ENCODE assay signal across 8 cellular contexts in genomic region chr14:20610002-20610765, GRCh38. TPM values are rescaled to one million over a fixed set of nuclear protein-coding genes. Genes with fewer than 3 reads are reported as not detected.
A peak's percentile ranks its signal among the peaks of the same experiment; 100 is the strongest.
DNase-seq lines count a peak whose midpoint lies in the region; TF ChIP-seq lines count a peak whose summit lies in the region.

No MANE protein-coding gene starts in this region.

- H4K20me1 ChIP-seq in MM.1S (ENCODE audit: insufficient read depth, low read length), result no peaks in the 10 kb centered on the region

- peaks cover 4% of the 10 kb centered on the region for H3K27me3 Mint-ChIP-seq in activated naive CD4-positive, alpha-beta T cell treated with anti-CD3 and anti-CD28 coated beads, Interleukin-2, amount 10 ng/mL, durations not matched to agents 7 days and 5 days
- H3K27me3 Mint-ChIP-seq in glutamatergic neuron (ENCODE audit: unreplicated experiment) (peaks cover 2% of the 10 kb centered on the region), chondrocyte (ENCODE audit: low read depth) (no peaks in the 10 kb centered on the region)

- no peak overlapping the region for H3K27ac Mint-ChIP-seq in activated naive CD4-positive, alpha-beta T cell treated with anti-CD3 and anti-CD28 coated beads, Interleukin-2, amount 10 ng/mL, durations not matched to agents 7 days and 5 days
- no peak overlapping the region for H3K27ac Mint-ChIP-seq in glutamatergic neuron (ENCODE audit: unreplicated experiment)
- H3K27ac Mint-ChIP-seq in chondrocyte (ENCODE audit: unreplicated experiment), result no peak overlapping the region

- no peak overlapping the region for H3K4me3 Mint-ChIP-seq in activated naive CD4-positive, alpha-beta T cell treated with anti-CD3 and anti-CD28 coated beads, Interleukin-2, amount 10 ng/mL, durations not matched to agents 7 days and 5 days
- H3K4me3 Mint-ChIP-seq in glutamatergic neuron (ENCODE audit: unreplicated experiment) (no peak overlapping the region), chondrocyte (ENCODE audit: unreplicated experiment) (no peak overlapping the region)

- H3K4me2 ChIP-seq in MM.1S (ENCODE audit: low read depth, low read length), result peak overlapping the region; percentile 55; the same call in 1 of the 2 replicates

- no peaks in the 10 kb centered on the region; the same call in 1 of the 2 replicates for H3K4me1 ChIP-seq in MM.1S (ENCODE audit: low read length)

- no peaks in the 10 kb centered on the region for H3K36me3 Mint-ChIP-seq in activated naive CD4-positive, alpha-beta T cell treated with anti-CD3 and anti-CD28 coated beads, Interleukin-2, amount 10 ng/mL, durations not matched to agents 7 days and 5 days
- H3K36me3 Mint-ChIP-seq in glutamatergic neuron (ENCODE audit: unreplicated experiment) (no peaks in the 10 kb centered on the region), chondrocyte (ENCODE audit: low read depth) (no peaks in the 10 kb centered on the region)

- peaks cover 7% of the 10 kb centered on the region for H3K4me1 Mint-ChIP-seq in activated naive CD4-positive, alpha-beta T cell treated with anti-CD3 and anti-CD28 coated beads, Interleukin-2, amount 10 ng/mL, durations not matched to agents 7 days and 5 days
- H3K4me1 Mint-ChIP-seq in glutamatergic neuron (ENCODE audit: low read depth, unreplicated experiment) (no peaks in the 10 kb centered on the region), chondrocyte (ENCODE audit: low read depth) (no peaks in the 10 kb centered on the region)

- peak overlapping the region; percentile 37; the same call in 1 of the 2 replicates for H3K9ac ChIP-seq in MM.1S (ENCODE audit: low read length)

- no peaks in the 10 kb centered on the region for H3K79me2 ChIP-seq in MM.1S (ENCODE audit: low read length)

- H3K27ac ChIP-seq in MM.1S (ENCODE audit: low read length) (no peak overlapping the region), temporal lobe (ENCODE audit: low read depth, low read length) (peak overlapping the region; percentile 83)

- DNase-seq in MM.1S (peak; percentile 41), SK-N-DZ (ENCODE audit: low spot score) (peak; percentile 78), glutamatergic neuron (peak; percentile 83), occipital lobe (lab: John Stamatoyannopoulos, UW) (peak; percentile 45), chondrocyte (ENCODE audit: low spot score) (no peak)
- peak; percentile 71 for DNase-seq in activated naive CD4-positive, alpha-beta T cell treated with anti-CD3 and anti-CD28 coated beads, Interleukin-2, amount 10 ng/mL, durations not matched to agents 7 days and 5 days

- peaks cover 22% of the 10 kb centered on the region for H3F3A ChIP-seq in MM.1S (ENCODE audit: insufficient read depth, low read length)

- H2AFZ ChIP-seq in MM.1S (ENCODE audit: low read length), result peak overlapping the region; percentile 72

- H3K9me3 ChIP-seq in MM.1S (replicated peaks; ENCODE audit: insufficient read depth, low read length), result no peaks in the 10 kb centered on the region

- CTCF ChIA-PET in activated naive CD4-positive, alpha-beta T cell treated with anti-CD3 and anti-CD28 coated beads, Interleukin-2, amount 10 ng/mL, durations not matched to agents 7 days and 5 days (lab: Charles Lee), result interaction anchor here (0.6 to 6.5 kb wide), 22 partner anchors 10 to 286 kb away, joined by 3 to 74 read pairs (median 4); partner anchors contain the start of genes PARP2, PIP4P1 and RNASE4

- TF ChIP-seq CTCF in MM.1S (IDR thresholded peaks at IDR 0.05; ENCODE audit: low read length), result no peak
- TF ChIP-seq CTCF in glutamatergic neuron (IDR thresholded peaks at IDR 0.05; ENCODE audit: partially characterized antibody, unreplicated experiment), result no peak
- TF ChIP-seq CTCF in chondrocyte (IDR thresholded peaks at IDR 0.05), result no peak

- no peaks in the 10 kb centered on the region for H3K9me3 Mint-ChIP-seq in activated naive CD4-positive, alpha-beta T cell treated with anti-CD3 and anti-CD28 coated beads, Interleukin-2, amount 10 ng/mL, durations not matched to agents 7 days and 5 days
- H3K9me3 Mint-ChIP-seq in glutamatergic neuron (ENCODE audit: unreplicated experiment), result no peaks in the 10 kb centered on the region
- no peaks in the 10 kb centered on the region for H3K9me3 Mint-ChIP-seq in chondrocyte (ENCODE audit: low read depth)

- H3K9me2 ChIP-seq in MM.1S (replicated peaks; ENCODE audit: insufficient read depth, low read length), result no peaks in the 10 kb centered on the region

- no peaks in the 10 kb centered on the region for H3K36me3 ChIP-seq in MM.1S (replicated peaks; ENCODE audit: insufficient read depth, low read length)

- no peaks in the 10 kb centered on the region for H3K27me3 ChIP-seq in MM.1S (replicated peaks; ENCODE audit: insufficient read depth, low read length)

- H3K4me3 ChIP-seq in GM08714 (ENCODE audit: low read length) (peak overlapping the region; percentile 77), MM.1S (ENCODE audit: low read length) (peak overlapping the region; percentile 79)

RNA-seq across cellular contexts. Expression of gene RNASE12, which starts 19.0 kb away (rescaled TPM):
- not detected in 2 replicates for polyA plus RNA-seq in SK-N-DZ (2014; cell fraction: cytosol; rRNA removed)
- polyA plus RNA-seq in SK-N-DZ (2014; cell fraction: nucleus; rRNA removed), result not detected in 2 replicates
- not detected for total RNA-seq in glutamatergic neuron (ENCODE audit: unreplicated experiment)
- not detected for total RNA-seq in occipital lobe
- total RNA-seq in temporal lobe, result not detected
- not detected in 3 replicates for total RNA-seq in chondrocyte

RNA-seq across cellular contexts. Expression of gene RNASE11, which starts 22.4 kb away (rescaled TPM):
- polyA plus RNA-seq in SK-N-DZ (2014; cell fraction: cytosol; rRNA removed), result not detected in 2 replicates
- not detected in 2 replicates for polyA plus RNA-seq in SK-N-DZ (2014; cell fraction: nucleus; rRNA removed)
- total RNA-seq in glutamatergic neuron (ENCODE audit: unreplicated experiment) (not detected), occipital lobe (not detected), temporal lobe (not detected), chondrocyte (not detected in 3 replicates)

RNA-seq across cellular contexts. Expression of gene OR6S1, which starts 31.3 kb away (rescaled TPM):
- polyA plus RNA-seq in SK-N-DZ (2014; cell fraction: cytosol; rRNA removed), result not detected in 2 replicates
- polyA plus RNA-seq in SK-N-DZ (2014; cell fraction: nucleus; rRNA removed), result not detected in 2 replicates
- total RNA-seq in glutamatergic neuron (ENCODE audit: unreplicated experiment), result not detected
- total RNA-seq in occipital lobe, result not detected
- not detected for total RNA-seq in temporal lobe
- not detected in 3 replicates for total RNA-seq in chondrocyte

RNA-seq across cellular contexts. Expression of gene RNASE9, which starts 49.3 kb away (rescaled TPM):
- polyA plus RNA-seq in SK-N-DZ (2014; cell fraction: cytosol; rRNA removed), result not detected in 2 replicates
- polyA plus RNA-seq in SK-N-DZ (2014; cell fraction: nucleus; rRNA removed), result not detected in 2 replicates
- total RNA-seq in glutamatergic neuron (ENCODE audit: unreplicated experiment), result not detected
- not detected for total RNA-seq in occipital lobe
- total RNA-seq in temporal lobe, result not detected
- not detected in 3 replicates for total RNA-seq in chondrocyte
